Comparison of ENCODE assay signal across 7 cellular contexts in the genomic region with DNA sequence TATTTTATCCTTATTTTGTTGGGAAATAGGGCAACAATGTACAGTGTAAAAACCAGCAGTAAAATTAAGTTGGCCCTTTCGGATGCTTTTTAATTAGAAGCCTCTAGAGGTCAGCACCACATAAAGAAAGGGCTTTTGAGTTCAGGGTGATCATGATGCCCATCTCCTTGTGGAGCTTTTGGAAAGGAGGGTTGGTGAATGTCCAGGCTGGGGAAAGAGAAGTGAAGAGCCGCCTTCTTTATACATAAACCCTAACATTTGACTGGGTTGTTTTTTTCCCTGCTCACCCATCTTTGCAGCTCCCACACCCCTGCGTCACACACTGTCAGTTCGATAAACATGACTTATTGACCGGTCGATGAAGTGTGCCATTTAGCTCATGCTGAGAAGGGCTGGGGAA. TPM values are rescaled to one million over a fixed set of nuclear protein-coding genes. Genes with fewer than 3 reads are reported as not detected.
A peak's percentile ranks its signal among the peaks of the same experiment; 100 is the strongest.
DNase-seq lines count a peak whose midpoint lies in the region; ATAC-seq and TF ChIP-seq lines count a peak whose summit lies in the region.

No MANE protein-coding gene starts in this region.

- CTCF ChIA-PET in GM10248 (lab: Yijun Ruan, JAX) (interaction anchor here (0.6 to 2.5 kb wide), 29 partner anchors 9 to 404 kb away, joined by 3 to 18 read pairs (median 5); no protein-coding TSS in a partner anchor), PC-9 (lab: Charles Lee) (interaction anchor here (0.7 to 1.2 kb wide), 4 partner anchors 21 to 455 kb away, joined by 3 to 6 read pairs (median 4); no protein-coding TSS in a partner anchor)

- POLR2A ChIA-PET in GM10248 (lab: Yijun Ruan, JAX), result no interaction called here
- POLR2A ChIA-PET in PC-9 (lab: Charles Lee; ENCODE audit: unreplicated experiment), result interaction anchor here (0.6 to 0.7 kb wide), 2 partner anchors 61 to 243 kb away, joined by 3 to 5 read pairs; no protein-coding TSS in a partner anchor

- H3K27ac ChIP-seq in KMS-11, result no peak overlapping the region
- no peak overlapping the region for H3K27ac ChIP-seq in PC-9
- no peak overlapping the region for H3K27ac ChIP-seq in coronary artery

- TF ChIP-seq CTCF in GM10248 (IDR thresholded peaks at IDR 0.05; ENCODE audit: control extremely low read depth, extremely low read depth, low read depth, missing control alignments) (peak; percentile 61), KMS-11 (conservative IDR thresholded peaks at IDR 0.05; ENCODE audit: low read depth, low read length) (peak; percentile 83), PC-9 (conservative IDR thresholded peaks at IDR 0.05) (peak; percentile 86), coronary artery (IDR thresholded peaks at IDR 0.05) (peak; percentile 40)

- no peaks in the 10 kb centered on the region for H4K20me1 ChIP-seq in KMS-11 (ENCODE audit: insufficient read depth)
- H4K20me1 ChIP-seq in PC-9 (ENCODE audit: insufficient read depth), result no peaks in the 10 kb centered on the region

- H3K79me2 ChIP-seq in KMS-11 (ENCODE audit: insufficient read depth, low read depth) (no peaks in the 10 kb centered on the region), PC-9 (ENCODE audit: low read depth) (no peaks in the 10 kb centered on the region)

- no peak for ATAC-seq in HG03039 (IDR thresholded peaks at IDR 0.05; ENCODE audit: unreplicated experiment)
- no peak for ATAC-seq in GM19467 (IDR thresholded peaks at IDR 0.05; ENCODE audit: unreplicated experiment)

- BruUV-seq in PC-9 (replicated peaks; lab: Mats Ljungman, UMichigan), result no TSS peak

- H3K27me3 ChIP-seq in KMS-11 (ENCODE audit: insufficient read depth, low read depth), result no peaks in the 10 kb centered on the region
- no peaks in the 10 kb centered on the region for H3K27me3 ChIP-seq in PC-9 (ENCODE audit: insufficient read depth, low read depth)

- H3K9me3 ChIP-seq in PC-9 (ENCODE audit: insufficient read depth, low read depth), result no peaks in the 10 kb centered on the region

- H3K4me3 ChIP-seq in KMS-11 (IDR thresholded peaks at IDR 0.05; ENCODE audit: insufficient read depth, low read depth, low read length) (no peak overlapping the region), PC-9 (no peak overlapping the region), coronary artery (no peak overlapping the region)

- H3K9ac ChIP-seq in KMS-11, result no peak overlapping the region

- H3K4me2 ChIP-seq in KMS-11 (no peak overlapping the region), PC-9 (no peak overlapping the region)

- DNase-seq in GM10248 (ENCODE audit: extremely low spot score) (peak; percentile 66), PC-9 (peak; percentile 32 to 68), coronary artery (ENCODE audit: low spot score) (no peak), lung microvascular endothelial cell (ENCODE audit: low read depth in 2 of 2) (peak; percentile 68 to 72)

- H2AFZ ChIP-seq in KMS-11 (ENCODE audit: low read depth), result no peak overlapping the region
- H2AFZ ChIP-seq in PC-9, result no peak overlapping the region

- H3K4me1 ChIP-seq in KMS-11 (ENCODE audit: low read depth, poor library complexity, severe bottlenecking) (peaks cover 2% of the 10 kb centered on the region), PC-9 (replicated peaks; ENCODE audit: insufficient read depth) (peaks cover 52% of the 10 kb centered on the region)

- intact Hi-C loops in PC-9 (cut with micrococcal nuclease; ENCODE audit: unreplicated experiment), result loop anchor here (1.0 to 10.0 kb wide), 4 partner anchors 249 to 580 kb away; no protein-coding TSS in a partner anchor

- H3K9me2 ChIP-seq in PC-9 (ENCODE audit: insufficient read depth), result no peaks in the 10 kb centered on the region

- H3K36me3 ChIP-seq in KMS-11 (ENCODE audit: insufficient read depth), result no peaks in the 10 kb centered on the region
- H3K36me3 ChIP-seq in PC-9 (ENCODE audit: low read depth), result no peaks in the 10 kb centered on the region

- peaks cover 25% of the 10 kb centered on the region; the same call in 1 of the 2 replicates for H3F3A ChIP-seq in PC-9 (ENCODE audit: insufficient read depth, low read depth)

RNA-seq across cellular contexts. Expression of gene MTURN, which starts 29.8 kb away (rescaled TPM):
- total RNA-seq in PC-9 (2021), result 21.6 and 23.1 TPM in 2 replicates
- 8.9 and 9.8 TPM in 2 replicates for total RNA-seq in lung microvascular endothelial cell
